ENCODE assay signal across 33 cellular contexts in the genomic region with DNA sequence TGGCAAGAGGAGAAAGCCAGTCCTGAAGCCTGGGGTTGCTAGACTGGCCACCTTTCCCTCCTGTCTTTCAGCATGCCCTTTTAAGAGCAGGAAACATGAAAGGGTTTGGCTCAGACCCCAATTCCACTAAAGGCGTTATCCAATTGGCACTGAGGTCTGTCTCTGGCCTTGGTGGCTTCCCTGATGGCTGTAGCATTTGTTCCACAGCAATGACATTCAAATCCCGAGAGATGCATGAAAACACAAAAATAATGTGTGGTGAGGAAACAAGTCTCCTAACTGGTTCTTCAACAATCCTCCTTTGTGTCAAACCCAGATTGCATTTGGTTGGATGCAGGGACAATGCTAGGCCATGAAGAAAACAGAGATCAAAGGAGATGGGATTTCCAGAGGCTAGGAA. TPM values are rescaled to one million over a fixed set of nuclear protein-coding genes. Genes with fewer than 3 reads are reported as not detected.
DNase-seq lines count a peak whose midpoint lies in the region; ATAC-seq, FAIRE-seq and TF ChIP-seq lines count a peak whose summit lies in the region.
"Had no signal": no experiment of that assay in that cellular context is flagged by ENCODE, and none has a peak within 500 bp of the region (broad histone marks: within the 10 kb centered on the region; RNA-seq: fewer than 3 reads in every experiment).

No MANE protein-coding gene starts in this region.

- H3K27ac ChIP-seq in spleen, result peak overlapping the region in 6 of 8 donors; percentile 20 to 71 (median 55)
- H3K27ac ChIP-seq: esophagus muscularis mucosa, lower lobe of right lung, prostate gland had no signal

- ATAC-seq in GM19035 (IDR thresholded peaks at IDR 0.05; ENCODE audit: unreplicated experiment) (no peak), HG03108 (IDR thresholded peaks at IDR 0.05; ENCODE audit: unreplicated experiment) (no peak)
- ATAC-seq: activated CD8-positive, alpha-beta memory T cell treated with anti-CD3 and anti-CD28 coated beads, Interleukin-2, amount 10 ng/mL, durations not matched to agents 7 days and 5 days; activated naive CD8-positive, alpha-beta T cell treated with anti-CD3 and anti-CD28 coated beads, Interleukin-2, amount 50 U/mL, for 24 hours; activated T-cell treated with anti-CD3 and anti-CD28 coated beads, Interleukin-2, amount 50 U/mL, for 4 hours; naive thymus-derived CD8-positive, alpha-beta T cell; T-helper 17 cell had no signal

- 59 to 73% (median 67%) methylated on average over 2 of the region's 2 CpGs for WGBS in spleen, 5 donors

- peaks cover 0 to 19% (median 7%) of the 10 kb centered on the region in 6 donors for H3K4me1 ChIP-seq in spleen
- H3K4me1 ChIP-seq: lower lobe of right lung, prostate gland, transverse colon had no signal

- TF ChIP-seq CTCF in epithelial cell of esophagus (IDR thresholded peaks at IDR 0.05; ENCODE audit: insufficient read depth, low read depth, low read length, missing control alignments) (no peak), spleen (IDR thresholded peaks at IDR 0.05 in 8 of 11, conservative IDR thresholded peaks at IDR 0.05 in 3 of 11) (no peak)

- H3K4me3 ChIP-seq in epithelial cell of esophagus (ENCODE audit: low read length) (no peak overlapping the region), spleen (no peak overlapping the region)
- H3K4me3 ChIP-seq: esophagus muscularis mucosa, lower lobe of right lung, prostate gland, transverse colon had no signal

- peak; percentile 84 for FAIRE-seq in GM12892 (lab: Jason Lieb, UNC)
- FAIRE-seq: kidney, TTC549 had no signal

- no peak for TF ChIP-seq POLR2A in GM12892 (IDR thresholded peaks at IDR 0.05; ENCODE audit: low read depth, low read length)
- TF ChIP-seq POLR2A in spleen (IDR thresholded peaks at IDR 0.05), result no peak

- intact Hi-C loops in spleen (cut with DNase I; ENCODE audit: low total_unique reads), result no loop called here

- H3K36me3 ChIP-seq in spleen, result no peaks in the 10 kb centered on the region
- H3K36me3 ChIP-seq: esophagus muscularis mucosa, lower lobe of right lung, prostate gland, transverse colon had no signal

- no peak for DNase-seq in GM12892 (ENCODE audit: insufficient read length)
- peak; percentile 78 for DNase-seq in NCI-H2029 (lab: John Stamatoyannopoulos, UW)
- DNase-seq in epithelial cell of esophagus (ENCODE audit: low read depth), result peak; percentile 39
- no peak for DNase-seq in spleen
- DNase-seq in COR-L47 (lab: John Stamatoyannopoulos, UW), result no peak
- DNase-seq: activated CD4-positive, CD25-positive, alpha-beta regulatory T cell; activated CD8-positive, alpha-beta memory T cell treated with anti-CD3 and anti-CD28 coated beads, Interleukin-2, amount 10 ng/mL, durations not matched to agents 7 days and 5 days; activated naive CD4-positive, alpha-beta T cell; activated naive CD8-positive, alpha-beta T cell treated with anti-CD3 and anti-CD28 coated beads, Interleukin-2, amount 50 U/mL, for 24 hours; activated T-cell treated with anti-CD3 and anti-CD28 coated beads, Interleukin-2, amount 50 U/mL, for 4 hours; C1 segment of cervical spinal cord; central memory CD4-positive, alpha-beta T cell; foreskin fibroblast; GDM1; H9; head of caudate nucleus; Karpas-422; kidney; lower lobe of right lung; naive thymus-derived CD8-positive, alpha-beta T cell; NCI-H1436; NCI-H510A; nucleus accumbens; OCI-M1; stimulated activated CD4-positive, alpha-beta T cell treated with anti-CD3 and anti-CD28 coated beads, Interleukin-15, amount 100 ng/mL, for 24 hours; stimulated activated CD4-positive, alpha-beta T cell treated with anti-CD3 and anti-CD28 coated beads, Interleukin-4, amount 100 ng/mL, for 4 hours; T-helper 17 cell; transverse colon had no signal

- H3K9me3 ChIP-seq in spleen, result peaks cover 0 to 16% (median 3%) of the 10 kb centered on the region in 8 donors
- H3K9me3 ChIP-seq: prostate gland, transverse colon had no signal

- H3K27me3 ChIP-seq in spleen (replicated peaks in 1 of 7), result no peaks in the 10 kb centered on the region
- H3K27me3 ChIP-seq: esophagus muscularis mucosa, transverse colon had no signal

RNA-seq across cellular contexts. Expression of gene ADTRP, which starts 56.5 kb away (rescaled TPM):
- 12.7 TPM for polyA plus RNA-seq in GM12892 (2012; ENCODE audit: missing spikeins)
- total RNA-seq in spleen, result 1 to 10 TPM; 1.6 to 7.4 (median 2.5) TPM
- polyA plus RNA-seq in spleen, result 1 to 10 TPM in 2 of 3 donors, under 1 TPM in 1; 1.00 to 2.0 (median 2.0) TPM
- total RNA-seq: H9 had no signal

Comparison
In these comparisons a context has a peak if more than half of its experiments do, and no peak if none do; other contexts are left out.
1. DNase-seq: peak in NCI-H2029 (single experiment) and epithelial cell of esophagus (single experiment); none in GM12892 (single experiment), spleen (single experiment) and COR-L47 (single experiment).